Comparison of ENCODE assay signal across 23 cellular contexts in genomic region chr15:64222573-64223361, GRCh38. TPM values are rescaled to one million over a fixed set of nuclear protein-coding genes. Genes with fewer than 3 reads are reported as not detected.
DNase-seq lines count a peak whose midpoint lies in the region; ATAC-seq and TF ChIP-seq lines count a peak whose summit lies in the region.
"Had no signal": no experiment of that assay in that cellular context is flagged by ENCODE, and none has a peak within 500 bp of the region (broad histone marks: within the 10 kb centered on the region; RNA-seq: fewer than 3 reads in every experiment).

No MANE protein-coding gene starts in this region.

- no peak for TF ChIP-seq POLR2A in body of pancreas (IDR thresholded peaks at IDR 0.05)

- peak overlapping the region; percentile 17 for H3K27ac Mint-ChIP-seq in chondrocyte (ENCODE audit: unreplicated experiment)
- peak overlapping the region; percentile 40 for H3K27ac Mint-ChIP-seq in stimulated activated effector memory CD8-positive, alpha-beta T cell treated with anti-CD3 and anti-CD28 coated beads, Interleukin-12 subunit alpha, Interleukin-12 subunit beta, amount 100 ng/mL, for 72 hours
- H3K27ac Mint-ChIP-seq: activated B cell treated with CpG ODN at 0.5 μM for 24 hours; T-helper 2 cell treated with Interferon-gamma antibody and Interleukin-4, amounts not matched to agents 5 μg/mL and 100 μg/mL, for 36 hours had no signal

- peak; percentile 88 for ATAC-seq in activated T-cell treated with anti-CD3 and anti-CD28 coated beads, Interleukin-2, amount 50 U/mL, for 4 hours
- ATAC-seq in stimulated activated effector memory CD8-positive, alpha-beta T cell treated with anti-CD3 and anti-CD28 coated beads, Interleukin-12 subunit alpha, Interleukin-12 subunit beta, amount 100 ng/mL, for 72 hours = peak; percentile 83
- no peak for ATAC-seq in body of pancreas
- ATAC-seq: gastroesophageal sphincter, sciatic nerve had no signal

- no peak for TF ChIP-seq CTCF in chondrocyte (IDR thresholded peaks at IDR 0.05)
- no peak for TF ChIP-seq CTCF in body of pancreas (IDR thresholded peaks at IDR 0.05)

- peaks cover 14% of the 10 kb centered on the region for H3K4me1 Mint-ChIP-seq in activated T-cell treated with anti-CD3 and anti-CD28 coated beads, Interleukin-2, amount 50 U/mL, for 4 hours (ENCODE audit: low read depth)
- H3K4me1 Mint-ChIP-seq in chondrocyte (ENCODE audit: low read depth) = peaks cover 14% of the 10 kb centered on the region
- no peaks in the 10 kb centered on the region for H3K4me1 Mint-ChIP-seq in stimulated activated effector memory CD8-positive, alpha-beta T cell treated with anti-CD3 and anti-CD28 coated beads, Interleukin-12 subunit alpha, Interleukin-12 subunit beta, amount 100 ng/mL, for 72 hours
- H3K4me1 Mint-ChIP-seq: activated B cell treated with CpG ODN at 0.5 μM for 24 hours had no signal

- H3K4me1 ChIP-seq in body of pancreas = peaks cover 10% of the 10 kb centered on the region

- H3K9me3 ChIP-seq in body of pancreas = no peaks in the 10 kb centered on the region
- H3K9me3 ChIP-seq: gastroesophageal sphincter had no signal

- no peak for DNase-seq in activated T-cell treated with anti-CD3 and anti-CD28 coated beads, Interleukin-2, amount 50 U/mL, for 4 hours
- DNase-seq in activated T-cell treated with anti-CD3 and anti-CD28 coated beads for 4 hours (no peak), OCI-M1 (lab: John Stamatoyannopoulos, UW) (peak; percentile 66), chondrocyte (ENCODE audit: low spot score) (no peak), body of pancreas (no peak), SKM-1 (lab: John Stamatoyannopoulos, UW; ENCODE audit: unreplicated experiment) (no peak), LoVo (ENCODE audit: low spot score) (no peak)
- no peak for DNase-seq in stimulated activated effector memory CD8-positive, alpha-beta T cell treated with anti-CD3 and anti-CD28 coated beads, Interleukin-12 subunit alpha, Interleukin-12 subunit beta, amount 100 ng/mL, for 72 hours (ENCODE audit: low spot score in 2 of 2)
- DNase-seq: activated B cell treated with CpG ODN at 0.5 μM for 24 hours; aorta; cerebellar nuclear complex; effector CD4-positive, alpha-beta T cell; islet precursor cell; NCI-H1417 treated with DMSO at 0.1 percent for 48 hours; NCI-H510A; NK-92 treated with Interleukin-12 subunit alpha and Interleukin-12 subunit beta, amount 100 ng/mL, for 24 hours; posterior cingulate gyrus; stimulated activated CD4-positive, alpha-beta T cell treated with anti-CD3 and anti-CD28 coated beads, Interleukin-15, amount 100 ng/mL, for 24 hours; stimulated activated CD8-positive, alpha-beta memory T cell treated with anti-CD3 and anti-CD28 coated beads, Interleukin-4, amount 100 ng/mL, for 48 hours had no signal

- no peaks in the 10 kb centered on the region for H3K27me3 Mint-ChIP-seq in activated T-cell treated with anti-CD3 and anti-CD28 coated beads, Interleukin-2, amount 50 U/mL, for 4 hours (ENCODE audit: low read depth)
- no peaks in the 10 kb centered on the region for H3K27me3 Mint-ChIP-seq in chondrocyte (ENCODE audit: low read depth)
- H3K27me3 Mint-ChIP-seq: activated B cell treated with CpG ODN at 0.5 μM for 24 hours had no signal

- peaks cover 17% of the 10 kb centered on the region for H3K36me3 Mint-ChIP-seq in activated T-cell treated with anti-CD3 and anti-CD28 coated beads, Interleukin-2, amount 50 U/mL, for 4 hours (ENCODE audit: insufficient read depth)
- no peaks in the 10 kb centered on the region for H3K36me3 Mint-ChIP-seq in chondrocyte (ENCODE audit: low read depth)
- H3K36me3 Mint-ChIP-seq in stimulated activated effector memory CD8-positive, alpha-beta T cell treated with anti-CD3 and anti-CD28 coated beads, Interleukin-12 subunit alpha, Interleukin-12 subunit beta, amount 100 ng/mL, for 72 hours = no peaks in the 10 kb centered on the region

- no peak overlapping the region for H3K27ac ChIP-seq in body of pancreas
- H3K27ac ChIP-seq: C4-2B, gastroesophageal sphincter had no signal

- no peak overlapping the region for H3K4me3 ChIP-seq in body of pancreas
- H3K4me3 ChIP-seq: gastroesophageal sphincter had no signal

- no peak overlapping the region for H3K4me3 Mint-ChIP-seq in activated T-cell treated with anti-CD3 and anti-CD28 coated beads, Interleukin-2, amount 50 U/mL, for 4 hours
- no peak overlapping the region for H3K4me3 Mint-ChIP-seq in chondrocyte (ENCODE audit: unreplicated experiment)
- H3K4me3 Mint-ChIP-seq in stimulated activated effector memory CD8-positive, alpha-beta T cell treated with anti-CD3 and anti-CD28 coated beads, Interleukin-12 subunit alpha, Interleukin-12 subunit beta, amount 100 ng/mL, for 72 hours = no peak overlapping the region
- H3K4me3 Mint-ChIP-seq: activated B cell treated with CpG ODN at 0.5 μM for 24 hours; T-helper 2 cell treated with Interferon-gamma antibody and Interleukin-4, amounts not matched to agents 5 μg/mL and 100 μg/mL, for 36 hours had no signal

- intact Hi-C loops in body of pancreas (cut with DNase I) = no loop called here

- 79 to 85% methylated on average over 3 of the region's 3 CpGs for WGBS in body of pancreas, 2 donors

- H3K27me3 ChIP-seq in body of pancreas = no peaks in the 10 kb centered on the region
- H3K27me3 ChIP-seq: gastroesophageal sphincter had no signal

- H3K9me3 Mint-ChIP-seq in activated T-cell treated with anti-CD3 and anti-CD28 coated beads, Interleukin-2, amount 50 U/mL, for 4 hours = no peaks in the 10 kb centered on the region
- peaks cover 2% of the 10 kb centered on the region for H3K9me3 Mint-ChIP-seq in chondrocyte (ENCODE audit: low read depth)
- H3K9me3 Mint-ChIP-seq in stimulated activated effector memory CD8-positive, alpha-beta T cell treated with anti-CD3 and anti-CD28 coated beads, Interleukin-12 subunit alpha, Interleukin-12 subunit beta, amount 100 ng/mL, for 72 hours = no peaks in the 10 kb centered on the region

- no peaks in the 10 kb centered on the region for H3K36me3 ChIP-seq in body of pancreas (replicated peaks in 1 of 2; ENCODE audit: insufficient read depth in 1 of 2, low read depth in 2 of 2)
- H3K36me3 ChIP-seq: gastroesophageal sphincter had no signal

RNA-seq across cellular contexts. Expression of gene PPIB, which starts 59.9 kb away (rescaled TPM):
- 100 to 1,000 TPM; 411 to 479 (median 433) TPM for total RNA-seq in activated T-cell treated with anti-CD3 and anti-CD28 coated beads, Interleukin-2, amount 50 U/mL, for 4 hours
- 706 to 1,018 TPM (median 713 TPM) in 3 replicates for total RNA-seq in chondrocyte
- total RNA-seq in body of pancreas = 1,000 to 10,000 TPM in 1 of 2 donors, 100 to 1,000 TPM in 1; 159 to 1,343 TPM
